In the genomic region with DNA sequence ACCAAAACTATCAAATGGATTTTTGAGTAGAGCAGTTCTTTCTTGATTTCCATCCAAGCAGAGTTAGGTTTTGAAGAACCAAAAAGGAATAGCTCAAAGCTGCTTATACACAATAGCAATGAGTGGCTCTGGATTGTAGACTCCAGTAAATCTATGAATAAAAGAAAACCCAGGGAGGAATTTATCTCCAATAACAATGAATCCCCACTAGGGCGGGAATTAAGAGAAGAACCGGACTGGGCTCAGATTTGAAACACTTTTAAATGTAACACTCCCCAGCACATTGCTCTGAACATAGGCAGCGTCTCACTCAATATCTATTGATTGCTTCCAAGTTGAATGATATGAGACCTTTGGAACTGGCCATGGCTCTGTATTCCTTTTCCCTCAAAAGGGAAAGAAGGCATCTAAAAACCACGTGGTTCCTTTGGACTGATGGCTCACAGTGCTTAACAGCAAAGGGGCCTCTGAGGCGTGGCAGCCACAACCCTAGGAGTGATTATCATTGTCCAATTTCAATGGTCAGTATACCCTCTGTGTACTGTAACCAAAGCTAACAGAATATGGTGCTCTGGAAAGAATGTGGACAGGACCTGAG, we compare ENCODE assay signal across 1 cellular context.
A peak's percentile ranks its signal among the peaks of the same experiment; 100 is the strongest.
TF ChIP-seq lines count a peak whose summit lies in the region.

No MANE protein-coding gene starts in this region.

TF ChIP-seq in HepG2, 621 proteins besides CTCF, POLR2A, EP300 and RAD21 (continued from another document and continues in another):
- TF ChIP-seq USF2 (IDR thresholded peaks at IDR 0.05; ENCODE audit: low read depth, low read length) (no peak), USF2 (CRISPR knock-in tag; IDR thresholded peaks at IDR 0.05; ENCODE audit: borderline replicate concordance) (peak; percentile 49; the same call in 1 of the 2 replicates), HOXA3 (CRISPR knock-in tag; IDR thresholded peaks at IDR 0.05) (no peak), RBM22 (optimal IDR thresholded peaks at IDR 0.05; ENCODE audit: low read length) (peak; percentile 65), ZBTB14 (CRISPR knock-in tag; IDR thresholded peaks at IDR 0.05) (no peak), SALL2 (CRISPR knock-in tag; IDR thresholded peaks at IDR 0.05) (no peak), ARNT2 (CRISPR knock-in tag; IDR thresholded peaks at IDR 0.05; ENCODE audit: low read depth) (no peak), SRF (IDR thresholded peaks at IDR 0.05; ENCODE audit: low read depth, low read length) (peak; percentile 40; the same call in 1 of the 2 replicates), ZNF546 (CRISPR knock-in tag; conservative IDR thresholded peaks at IDR 0.05) (no peak), TEAD3 (CRISPR knock-in tag; optimal IDR thresholded peaks at IDR 0.05; ENCODE audit: borderline replicate concordance) (peak; percentile 36), SMAD1 (CRISPR knock-in tag; IDR thresholded peaks at IDR 0.05; ENCODE audit: borderline replicate concordance, low read depth) (no peak), IKZF5 (CRISPR knock-in tag; IDR thresholded peaks at IDR 0.05) (0 out of 2 replicates have a peak, but pooled peaks have one; percentile 39), ZMYM4 (CRISPR knock-in tag; IDR thresholded peaks at IDR 0.05) (peak; percentile 67), PHF20 (CRISPR knock-in tag; IDR thresholded peaks at IDR 0.05) (no peak), ZNF737 (CRISPR knock-in tag; IDR thresholded peaks at IDR 0.05; ENCODE audit: borderline replicate concordance) (no peak), TFDP2 (CRISPR knock-in tag; IDR thresholded peaks at IDR 0.05) (peak; percentile 34; the same call in 1 of the 2 replicates), HNF4A (CRISPR knock-in tag; IDR thresholded peaks at IDR 0.05) (peak; percentile 35; the same call in 1 of the 2 replicates), SOX5 (CRISPR knock-in tag; IDR thresholded peaks at IDR 0.05; ENCODE audit: borderline replicate concordance) (peak; percentile 52; the same call in 1 of the 2 replicates), KIAA2018 (CRISPR knock-in tag; IDR thresholded peaks at IDR 0.05; ENCODE audit: borderline replicate concordance) (no peak), NR2F2 (IDR thresholded peaks at IDR 0.05; ENCODE audit: borderline replicate concordance, low read depth) (no peak), ONECUT2 (CRISPR knock-in tag; IDR thresholded peaks at IDR 0.05) (0 out of 2 replicates have a peak, but pooled peaks have one; percentile 31), KAT2B (IDR thresholded peaks at IDR 0.05; ENCODE audit: borderline replicate concordance, low read depth, low read length) (peak; percentile 82; the same call in 1 of the 2 replicates), ETV5 (CRISPR knock-in tag; IDR thresholded peaks at IDR 0.05; ENCODE audit: borderline replicate concordance) (0 out of 2 replicates have a peak, but pooled peaks have one; percentile 24), MXD4 (CRISPR knock-in tag; IDR thresholded peaks at IDR 0.05) (0 out of 2 replicates have a peak, but pooled peaks have one; percentile 69), ZFP36L2 (CRISPR knock-in tag; IDR thresholded peaks at IDR 0.05) (no peak), ZNF788 (CRISPR knock-in tag; IDR thresholded peaks at IDR 0.05; ENCODE audit: borderline replicate concordance) (no peak)
- TF ChIP-seq, protein P1, sequence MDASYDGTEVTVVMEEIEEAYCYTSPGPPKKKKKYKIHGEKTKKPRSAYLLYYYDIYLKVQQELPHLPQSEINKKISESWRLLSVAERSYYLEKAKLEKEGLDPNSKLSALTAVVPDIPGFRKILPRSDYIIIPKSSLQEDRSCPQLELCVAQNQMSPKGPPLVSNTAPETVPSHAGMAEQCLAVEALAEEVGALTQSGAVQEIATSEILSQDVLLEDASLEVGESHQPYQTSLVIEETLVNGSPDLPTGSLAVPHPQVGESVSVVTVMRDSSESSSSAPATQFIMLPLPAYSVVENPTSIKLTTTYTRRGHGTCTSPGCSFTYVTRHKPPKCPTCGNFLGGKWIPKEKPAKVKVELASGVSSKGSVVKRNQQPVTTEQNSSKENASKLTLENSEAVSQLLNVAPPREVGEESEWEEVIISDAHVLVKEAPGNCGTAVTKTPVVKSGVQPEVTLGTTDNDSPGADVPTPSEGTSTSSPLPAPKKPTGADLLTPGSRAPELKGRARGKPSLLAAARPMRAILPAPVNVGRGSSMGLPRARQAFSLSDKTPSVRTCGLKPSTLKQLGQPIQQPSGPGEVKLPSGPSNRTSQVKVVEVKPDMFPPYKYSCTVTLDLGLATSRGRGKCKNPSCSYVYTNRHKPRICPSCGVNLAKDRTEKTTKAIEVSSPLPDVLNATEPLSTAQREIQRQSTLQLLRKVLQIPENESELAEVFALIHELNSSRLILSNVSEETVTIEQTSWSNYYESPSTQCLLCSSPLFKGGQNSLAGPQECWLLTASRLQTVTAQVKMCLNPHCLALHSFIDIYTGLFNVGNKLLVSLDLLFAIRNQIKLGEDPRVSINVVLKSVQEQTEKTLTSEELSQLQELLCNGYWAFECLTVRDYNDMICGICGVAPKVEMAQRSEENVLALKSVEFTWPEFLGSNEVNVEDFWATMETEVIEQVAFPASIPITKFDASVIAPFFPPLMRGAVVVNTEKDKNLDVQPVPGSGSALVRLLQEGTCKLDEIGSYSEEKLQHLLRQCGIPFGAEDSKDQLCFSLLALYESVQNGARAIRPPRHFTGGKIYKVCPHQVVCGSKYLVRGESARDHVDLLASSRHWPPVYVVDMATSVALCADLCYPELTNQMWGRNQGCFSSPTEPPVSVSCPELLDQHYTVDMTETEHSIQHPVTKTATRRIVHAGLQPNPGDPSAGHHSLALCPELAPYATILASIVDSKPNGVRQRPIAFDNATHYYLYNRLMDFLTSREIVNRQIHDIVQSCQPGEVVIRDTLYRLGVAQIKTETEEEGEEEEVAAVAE (CRISPR knock-in tag; IDR thresholded peaks at IDR 0.05; ENCODE audit: borderline replicate concordance), result 0 out of 2 replicates have a peak, but pooled peaks have one; percentile 39
- TF ChIP-seq, protein P2, sequence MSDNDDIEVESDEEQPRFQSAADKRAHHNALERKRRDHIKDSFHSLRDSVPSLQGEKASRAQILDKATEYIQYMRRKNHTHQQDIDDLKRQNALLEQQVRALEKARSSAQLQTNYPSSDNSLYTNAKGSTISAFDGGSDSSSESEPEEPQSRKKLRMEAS (IDR thresholded peaks at IDR 0.05), result peak; percentile 79
- TF ChIP-seq, protein P3, sequence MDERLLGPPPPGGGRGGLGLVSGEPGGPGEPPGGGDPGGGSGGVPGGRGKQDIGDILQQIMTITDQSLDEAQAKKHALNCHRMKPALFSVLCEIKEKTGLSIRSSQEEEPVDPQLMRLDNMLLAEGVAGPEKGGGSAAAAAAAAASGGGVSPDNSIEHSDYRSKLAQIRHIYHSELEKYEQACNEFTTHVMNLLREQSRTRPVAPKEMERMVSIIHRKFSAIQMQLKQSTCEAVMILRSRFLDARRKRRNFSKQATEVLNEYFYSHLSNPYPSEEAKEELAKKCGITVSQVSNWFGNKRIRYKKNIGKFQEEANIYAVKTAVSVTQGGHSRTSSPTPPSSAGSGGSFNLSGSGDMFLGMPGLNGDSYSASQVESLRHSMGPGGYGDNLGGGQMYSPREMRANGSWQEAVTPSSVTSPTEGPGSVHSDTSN (CRISPR knock-in tag; IDR thresholded peaks at IDR 0.05), result no peak
- TF ChIP-seq, protein P4, sequence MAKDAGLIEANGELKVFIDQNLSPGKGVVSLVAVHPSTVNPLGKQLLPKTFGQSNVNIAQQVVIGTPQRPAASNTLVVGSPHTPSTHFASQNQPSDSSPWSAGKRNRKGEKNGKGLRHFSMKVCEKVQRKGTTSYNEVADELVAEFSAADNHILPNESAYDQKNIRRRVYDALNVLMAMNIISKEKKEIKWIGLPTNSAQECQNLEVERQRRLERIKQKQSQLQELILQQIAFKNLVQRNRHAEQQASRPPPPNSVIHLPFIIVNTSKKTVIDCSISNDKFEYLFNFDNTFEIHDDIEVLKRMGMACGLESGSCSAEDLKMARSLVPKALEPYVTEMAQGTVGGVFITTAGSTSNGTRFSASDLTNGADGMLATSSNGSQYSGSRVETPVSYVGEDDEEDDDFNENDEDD (CRISPR knock-in tag; IDR thresholded peaks at IDR 0.05; ENCODE audit: borderline replicate concordance), result peak; percentile 57; the same call in 1 of the 2 replicates
